Comparison of ENCODE assay signal across 9 cellular contexts in genomic region chr17:81285894-81286293, GRCh38. TPM values are rescaled to one million over a fixed set of nuclear protein-coding genes. Genes with fewer than 3 reads are reported as not detected.
DNase-seq lines count a peak whose midpoint lies in the region; ATAC-seq and TF ChIP-seq lines count a peak whose summit lies in the region.
"Had no signal": no experiment of that assay in that cellular context is flagged by ENCODE, and none has a peak within 500 bp of the region (broad histone marks: within the 10 kb centered on the region; RNA-seq: fewer than 3 reads in every experiment).

No MANE protein-coding gene starts in this region.

- H4K20me1 ChIP-seq in BLaER1 treated with 17β-estradiol and CSF1 and Interleukin-3, amounts not matched to agents 10 nM and 100 nM, result peaks cover 0 to 34% (median 7%) of the 10 kb centered on the region in 11 experiments; a peak in 12 of 22 replicates

- H3K9me3 Mint-ChIP-seq in progenitor cell of endocrine pancreas (ENCODE audit: low read depth), result no peaks in the 10 kb centered on the region

- no peaks in the 10 kb centered on the region for H3K27me3 ChIP-seq in BLaER1 treated with 17β-estradiol and CSF1 and Interleukin-3, amounts not matched to agents 10 nM and 100 nM
- H3K27me3 ChIP-seq in NT2/D1 (ENCODE audit: insufficient read depth, insufficient read length) (no peaks in the 10 kb centered on the region), neutrophil (no peaks in the 10 kb centered on the region)
- no peaks in the 10 kb centered on the region for H3K27me3 ChIP-seq in effector memory CD4-positive, alpha-beta T cell (replicated peaks; ENCODE audit: control insufficient read depth, insufficient read depth, low read length, poor library complexity, severe bottlenecking)
- H3K27me3 ChIP-seq: MG63 had no signal

- H3K4me3 ChIP-seq in BLaER1 treated with 17β-estradiol and CSF1 and Interleukin-3, amounts not matched to agents 10 nM and 100 nM, result peak overlapping the region; percentile 38 to 68 (median 58)
- H3K4me3 ChIP-seq in NT2/D1 (ENCODE audit: insufficient read length, low read depth) (no peak overlapping the region), neutrophil (ENCODE audit: low read depth in 1 of 2, low read length in 1 of 2) (peak overlapping the region; percentile 57 to 58)
- H3K4me3 ChIP-seq in effector memory CD4-positive, alpha-beta T cell (ENCODE audit: insufficient read depth, low read depth, low read length, poor library complexity, severe bottlenecking), result peak overlapping the region; percentile 69
- H3K4me3 ChIP-seq: MG63 had no signal

- DNase-seq in NT2/D1 (ENCODE audit: low read depth, low spot score), result no peak
- no peak for DNase-seq in effector memory CD4-positive, alpha-beta T cell
- DNase-seq in progenitor cell of endocrine pancreas (ENCODE audit: low spot score, unreplicated experiment), result no peak
- no peak for DNase-seq in NCI-H2171 (lab: John Stamatoyannopoulos, UW)
- no peak for DNase-seq in DMS153 treated with DMSO at 0.1 percent for 48 hours (lab: John Stamatoyannopoulos, UW; ENCODE audit: unreplicated experiment)
- DNase-seq: MG63 had no signal

- no peak overlapping the region for H3K4me3 Mint-ChIP-seq in progenitor cell of endocrine pancreas (ENCODE audit: low read depth)

- peak overlapping the region; percentile 73 to 89 (median 82) for H3K9ac ChIP-seq in BLaER1 treated with 17β-estradiol and CSF1 and Interleukin-3, amounts not matched to agents 10 nM and 100 nM
- H3K9ac ChIP-seq in NT2/D1 (ENCODE audit: insufficient read length, low read depth), result peak overlapping the region; percentile 9

- H3K27ac ChIP-seq in BLaER1 treated with 17β-estradiol and CSF1 and Interleukin-3, amounts not matched to agents 10 nM and 100 nM, result peak overlapping the region; percentile 59 to 97 (median 93)
- peak overlapping the region; percentile 65 for H3K27ac ChIP-seq in effector memory CD4-positive, alpha-beta T cell (ENCODE audit: insufficient read depth, low read length, poor library complexity, severe bottlenecking)
- H3K27ac ChIP-seq in neutrophil, result peak overlapping the region; percentile 93

- H3K4me1 ChIP-seq in BLaER1 treated with 17β-estradiol and CSF1 and Interleukin-3, amounts not matched to agents 10 nM and 100 nM, result peaks cover 46 to 72% (median 57%) of the 10 kb centered on the region in 10 experiments
- H3K4me1 ChIP-seq in NT2/D1 (ENCODE audit: insufficient read depth, insufficient read length), result peaks cover 16% of the 10 kb centered on the region
- H3K4me1 ChIP-seq in effector memory CD4-positive, alpha-beta T cell (ENCODE audit: control insufficient read depth, insufficient read depth, low read length, poor library complexity, severe bottlenecking), result peaks cover 43% of the 10 kb centered on the region
- H3K4me1 ChIP-seq in neutrophil (ENCODE audit: control insufficient read depth in 1 of 2, insufficient read depth in 1 of 2, low read depth in 1 of 2, low read length in 1 of 2), result peaks cover 53 to 67% of the 10 kb centered on the region in 2 experiments

- H3K4me2 ChIP-seq in BLaER1 treated with 17β-estradiol and CSF1 and Interleukin-3, amounts not matched to agents 10 nM and 100 nM, result peak overlapping the region; percentile 88 to 100 (median 98)

- H3K27me3 Mint-ChIP-seq in progenitor cell of endocrine pancreas, result no peaks in the 10 kb centered on the region

- no peaks in the 10 kb centered on the region for H3K9me3 ChIP-seq in BLaER1 treated with 17β-estradiol and CSF1 and Interleukin-3, amounts not matched to agents 10 nM and 100 nM (replicated peaks in 1 of 11)
- H3K9me3 ChIP-seq in NT2/D1 (ENCODE audit: insufficient read depth, low read length) (no peaks in the 10 kb centered on the region), neutrophil (no peaks in the 10 kb centered on the region)
- H3K9me3 ChIP-seq in effector memory CD4-positive, alpha-beta T cell (ENCODE audit: control insufficient read depth, low read length), result no peaks in the 10 kb centered on the region
- H3K9me3 ChIP-seq: MG63 had no signal

- TF ChIP-seq CTCF in neutrophil (IDR thresholded peaks at IDR 0.05) (no peak), progenitor cell of endocrine pancreas (IDR thresholded peaks at IDR 0.05; ENCODE audit: unreplicated experiment) (no peak)

- peaks cover 32 to 65% (median 51%) of the 10 kb centered on the region in 11 experiments for H3K36me3 ChIP-seq in BLaER1 treated with 17β-estradiol and CSF1 and Interleukin-3, amounts not matched to agents 10 nM and 100 nM
- peaks cover 74% of the 10 kb centered on the region for H3K36me3 ChIP-seq in NT2/D1 (ENCODE audit: insufficient read depth, insufficient read length, low read length)
- peaks cover 26% of the 10 kb centered on the region for H3K36me3 ChIP-seq in effector memory CD4-positive, alpha-beta T cell (ENCODE audit: control insufficient read depth, insufficient read depth, low read length)
- H3K36me3 ChIP-seq in neutrophil, result peaks cover 36% of the 10 kb centered on the region

- H3K4me1 Mint-ChIP-seq in progenitor cell of endocrine pancreas (ENCODE audit: low read depth), result no peaks in the 10 kb centered on the region

- no peak overlapping the region for H3K27ac Mint-ChIP-seq in progenitor cell of endocrine pancreas

- H3K36me3 Mint-ChIP-seq in progenitor cell of endocrine pancreas (ENCODE audit: insufficient read depth), result peaks cover 6% of the 10 kb centered on the region

- no peak for ATAC-seq in HG03045 (IDR thresholded peaks at IDR 0.05; ENCODE audit: unreplicated experiment)

RNA-seq across cellular contexts. Expression of gene SLC38A10, which starts 9.2 kb away (rescaled TPM):
- total RNA-seq in progenitor cell of endocrine pancreas, result 128 and 130 TPM in 2 replicates

RNA-seq across cellular contexts. Expression of gene NDUFAF8, which starts 46.8 kb away (rescaled TPM):
- total RNA-seq in progenitor cell of endocrine pancreas, result 39.7 and 43.6 TPM in 2 replicates

RNA-seq across cellular contexts. Expression of gene TEPSIN, which starts 47.0 kb away (rescaled TPM):
- 57.4 and 63.2 TPM in 2 replicates for total RNA-seq in progenitor cell of endocrine pancreas
